ENCODE assay signal across 25 cellular contexts in the genomic region with DNA sequence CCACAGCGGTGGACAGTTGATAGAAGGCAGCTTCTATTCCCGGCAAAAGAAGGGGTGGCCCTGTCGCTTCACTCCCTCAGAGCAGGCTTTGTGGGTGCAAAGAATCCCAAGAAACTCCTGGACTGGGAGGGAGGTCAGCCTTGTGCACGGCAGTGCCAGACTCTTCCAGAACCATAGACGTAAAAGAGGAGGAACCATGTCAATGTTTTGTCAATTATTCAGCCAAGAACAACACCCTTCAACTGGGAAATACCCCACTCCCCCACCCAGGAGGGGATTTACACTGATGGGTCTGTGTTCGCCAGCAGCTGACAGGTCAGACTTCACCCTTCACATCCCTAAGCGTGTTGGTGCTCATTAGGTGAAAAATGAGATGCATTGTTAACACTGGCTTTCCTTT.
"Had no signal": no experiment of that assay in that cellular context is flagged by ENCODE, and none has a peak within 500 bp of the region (broad histone marks: within the 10 kb centered on the region; RNA-seq: fewer than 3 reads in every experiment).

No MANE protein-coding gene starts in this region.

- H3K4me1 Mint-ChIP-seq: activated naive CD4-positive, alpha-beta T cell treated with anti-CD3 and anti-CD28 coated beads, Interleukin-2, amount 50 U/mL, for 24 hours had no signal

- DNase-seq: activated CD4-positive, alpha-beta T cell treated with anti-CD3 and anti-CD28 coated beads for 4 hours; activated CD8-positive, alpha-beta memory T cell treated with anti-CD3 and anti-CD28 coated beads, Interleukin-2, amount 50 U/mL, for 4 hours; activated CD8-positive, alpha-beta T cell treated with anti-CD3 and anti-CD28 coated beads for 36 hours; activated effector memory CD4-positive, alpha-beta T cell treated with Interleukin-2 at 50 U/mL for 16 hours; activated naive CD4-positive, alpha-beta T cell; amniotic stem cell; Kasumi-1; NCI-H1048; NCI-H146; NCI-H187 treated with DMSO at 0.1 percent for 48 hours; NCI-H2081 treated with DMSO at 0.1 percent for 48 hours; NCI-H2171; NCI-H226; NCI-H510A; NCI-H526 treated with DMSO at 0.1 percent for 48 hours; NCI-H82; Peyer's patch; SHP77 treated with DMSO at 0.1 percent for 48 hours had no signal

- H3K27ac Mint-ChIP-seq: activated CD8-positive, alpha-beta T cell treated with anti-CD3 and anti-CD28 coated beads for 36 hours; activated naive CD4-positive, alpha-beta T cell treated with anti-CD3 and anti-CD28 coated beads, Interleukin-2, amount 50 U/mL, for 24 hours; activated T-helper 1 cell treated with anti-CD3 and anti-CD28 coated beads, Interleukin-12 subunit alpha, Interleukin-12 subunit beta, Interleukin-2, Interleukin-4 antibody, amounts not matched to agents 30 ng/mL and 10 ng/mL and 1 ng/mL, durations not matched to agents 14 hours and 24 hours and 36 hours; brain; T-helper 1 cell treated with Interleukin-12 subunit alpha and Interleukin-12 subunit beta and Interleukin-4 antibody, amounts not matched to agents 30 μg/mL and 1 μg/mL, for 36 hours had no signal

- H3K9me3 Mint-ChIP-seq: activated CD8-positive, alpha-beta T cell treated with anti-CD3 and anti-CD28 coated beads for 36 hours; activated naive CD4-positive, alpha-beta T cell treated with anti-CD3 and anti-CD28 coated beads, Interleukin-2, amount 50 U/mL, for 24 hours; activated T-helper 1 cell treated with anti-CD3 and anti-CD28 coated beads, Interleukin-12 subunit alpha, Interleukin-12 subunit beta, Interleukin-2, Interleukin-4 antibody, amounts not matched to agents 30 ng/mL and 10 ng/mL and 1 ng/mL, durations not matched to agents 14 hours and 24 hours and 36 hours; T-helper 1 cell treated with Interleukin-12 subunit alpha and Interleukin-12 subunit beta and Interleukin-4 antibody, amounts not matched to agents 30 μg/mL and 1 μg/mL, for 36 hours had no signal

- H3K27ac ChIP-seq: ascending aorta, Peyer's patch, RWPE1 had no signal

- H3K36me3 Mint-ChIP-seq: activated naive CD4-positive, alpha-beta T cell treated with anti-CD3 and anti-CD28 coated beads, Interleukin-2, amount 50 U/mL, for 24 hours; brain had no signal

- H3K4me3 ChIP-seq: ascending aorta, Peyer's patch had no signal

- H3K4me3 Mint-ChIP-seq: activated CD8-positive, alpha-beta T cell treated with anti-CD3 and anti-CD28 coated beads for 36 hours; activated naive CD4-positive, alpha-beta T cell treated with anti-CD3 and anti-CD28 coated beads, Interleukin-2, amount 50 U/mL, for 24 hours; activated T-helper 1 cell treated with anti-CD3 and anti-CD28 coated beads, Interleukin-12 subunit alpha, Interleukin-12 subunit beta, Interleukin-2, Interleukin-4 antibody, amounts not matched to agents 30 ng/mL and 10 ng/mL and 1 ng/mL, durations not matched to agents 14 hours and 24 hours and 36 hours; T-helper 1 cell treated with Interleukin-12 subunit alpha and Interleukin-12 subunit beta and Interleukin-4 antibody, amounts not matched to agents 30 μg/mL and 1 μg/mL, for 36 hours had no signal

- H3K36me3 ChIP-seq: ascending aorta, Peyer's patch had no signal

- H3K27me3 Mint-ChIP-seq: activated CD8-positive, alpha-beta T cell treated with anti-CD3 and anti-CD28 coated beads for 36 hours; activated naive CD4-positive, alpha-beta T cell treated with anti-CD3 and anti-CD28 coated beads, Interleukin-2, amount 50 U/mL, for 24 hours; brain had no signal

- H3K27me3 ChIP-seq: ascending aorta, Peyer's patch had no signal

- H3K4me1 ChIP-seq: ascending aorta, Peyer's patch had no signal

- H3K9me3 ChIP-seq: ascending aorta, Peyer's patch had no signal

- ATAC-seq: activated CD4-positive, CD25-positive, alpha-beta regulatory T cell treated with anti-CD3 and anti-CD28 coated beads, Interleukin-2, amount 50 U/mL, for 24 hours; activated CD8-positive, alpha-beta T cell treated with anti-CD3 and anti-CD28 coated beads for 36 hours had no signal
